Comparison of ENCODE assay signal across 8 cellular contexts in the genomic region with DNA sequence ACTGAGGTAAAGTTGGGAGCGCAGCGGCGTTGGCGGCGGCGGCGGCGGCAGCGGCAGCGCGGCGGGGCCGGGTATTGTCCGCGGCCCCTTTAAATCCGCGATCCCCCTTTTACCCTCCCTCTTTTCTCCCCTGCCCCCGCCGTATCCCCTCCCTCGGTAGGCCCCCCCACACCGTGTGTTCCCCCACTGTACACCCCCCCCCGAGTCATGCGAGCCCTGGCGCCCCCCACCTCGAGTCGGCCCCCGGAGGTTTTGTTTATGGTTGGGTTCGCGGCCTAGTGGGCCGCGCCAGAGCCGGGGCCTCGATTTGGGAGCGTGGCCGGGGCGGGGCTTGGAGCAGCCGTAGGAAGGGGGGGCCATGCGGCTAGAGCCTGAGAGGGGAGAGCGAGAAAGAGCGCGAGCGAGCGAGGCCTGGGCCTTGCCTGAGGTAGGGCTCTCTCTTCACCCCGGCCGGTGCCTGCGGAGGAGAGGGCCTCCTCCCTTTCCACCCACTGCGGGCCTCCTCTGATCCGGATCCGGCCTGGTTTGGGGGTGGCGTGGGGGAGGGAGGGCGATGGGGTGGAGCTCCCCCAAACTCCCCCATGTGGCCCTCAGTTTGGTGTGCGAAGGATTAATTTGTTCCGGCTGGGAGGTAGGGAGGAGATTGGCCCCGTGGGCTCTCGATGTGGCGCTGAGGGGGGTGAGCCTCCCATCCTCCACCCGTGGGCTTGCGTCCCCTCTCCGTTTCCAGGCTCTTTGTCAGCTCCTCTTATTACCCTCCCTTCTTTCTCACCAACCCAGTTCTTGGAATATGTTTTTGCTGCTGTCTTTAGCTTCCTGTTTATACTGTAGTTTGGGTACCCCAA. TPM values are rescaled to one million over a fixed set of nuclear protein-coding genes. Genes with fewer than 3 reads are reported as not detected.
A peak's percentile ranks its signal among the peaks of the same experiment; 100 is the strongest.
DNase-seq lines count a peak whose midpoint lies in the region; ATAC-seq, FAIRE-seq and TF ChIP-seq lines count a peak whose summit lies in the region.

No MANE protein-coding gene starts in this region.

- no peak for FAIRE-seq in K562 (lab: Jason Lieb, UNC)

- H3K9me3 ChIP-seq in BE2C (no peaks in the 10 kb centered on the region), HUES48 (ENCODE audit: control insufficient read depth, insufficient read depth, low read length) (no peaks in the 10 kb centered on the region), K562 (replicated peaks; ENCODE audit: control insufficient read depth, insufficient read depth, low read depth, low read length) (peaks cover 4% of the 10 kb centered on the region), spleen (no peaks in the 10 kb centered on the region)

- H4K20me1 ChIP-seq in K562 (replicated peaks; ENCODE audit: control insufficient read depth, insufficient read depth, low read length) = no peaks in the 10 kb centered on the region

- H3K4me3 ChIP-seq in BE2C (ENCODE audit: low read depth, low read length) (peak overlapping the region; percentile 68), HUES48 (ENCODE audit: low read depth, low read length) (peak overlapping the region; percentile 94), K562 (peak overlapping the region; percentile 76), spleen (peak overlapping the region; percentile 59 to 80 (median 74))

- intact Hi-C loops in K562 (cut with micrococcal nuclease) = loop anchor here (2.0 to 5.0 kb wide), 2 partner anchors 34 to 298 kb away; partner anchors contain the start of gene GATAD2B
- intact Hi-C loops in spleen (cut with DNase I; ENCODE audit: low total_unique reads) = no loop called here

- CTCF ChIA-PET in K562 (lab: Yijun Ruan, JAX; ENCODE audit: low intra/inter-chr PET ratio) = no interaction called here

- TF ChIP-seq RAD21 in K562 (CRISPR knock-in tag; conservative IDR thresholded peaks at IDR 0.05 in 1 of 2, IDR thresholded peaks at IDR 0.05 in 1 of 2) = no peak

- peak overlapping the region; percentile 90 for H3K9ac ChIP-seq in HUES48 (ENCODE audit: low read depth, low read length)
- H3K9ac ChIP-seq in K562 (ENCODE audit: insufficient read depth in 1 of 2, low read depth in 2 of 2, low read length in 2 of 2) = peak overlapping the region; percentile 91 to 97

- H2AFZ ChIP-seq in K562 (ENCODE audit: low read depth, low read length) = peak overlapping the region; percentile 57

- no TSS peak for BruUV-seq in K562 (replicated peaks; lab: Mats Ljungman, UMichigan)

- 1% methylated on average over 16 of the region's 59 CpGs for WGBS in K562 (ENCODE audit: insufficient coverage, low coverage, missing lambda C conversion rate)
- WGBS in spleen, 5 donors = 0 to 1% (median 0%) methylated on average over 26 to 56 of the region's 59 CpGs

- H3K27me3 ChIP-seq in BE2C (no peaks in the 10 kb centered on the region), HUES48 (ENCODE audit: control insufficient read depth, insufficient read depth, low read length) (no peaks in the 10 kb centered on the region), K562 (ENCODE audit: control insufficient read depth in 2 of 2, insufficient read depth in 2 of 2, low read length in 2 of 2) (no peaks in the 10 kb centered on the region), spleen (replicated peaks in 1 of 7) (no peaks in the 10 kb centered on the region)

- no peak for TF ChIP-seq EP300 in K562 (IDR thresholded peaks at IDR 0.05; ENCODE audit: low read length)

- in situ Hi-C loops in K562 (cut with MboI) = no loop called here

- DNase-seq in BE2C (peak; percentile 51), UCSD-AML1 (lab: John Stamatoyannopoulos, UW; ENCODE audit: unreplicated experiment) (peak; percentile 55), K562 (ENCODE audit: extremely low read depth in 1 of 4, low spot score in 3 of 4) (peak; percentile 66 to 85 (median 79)), iPS-NIHi11 (ENCODE audit: low spot score) (peak; percentile 27), spleen (peak; percentile 93), epidermal melanocyte (ENCODE audit: insufficient read length, low spot score) (no peak)

- H3K4me1 ChIP-seq in BE2C = no peaks in the 10 kb centered on the region
- peaks cover 22% of the 10 kb centered on the region for H3K4me1 ChIP-seq in HUES48 (ENCODE audit: control insufficient read depth, insufficient read depth, low read length)
- H3K4me1 ChIP-seq in K562 (replicated peaks in 1 of 2; ENCODE audit: control insufficient read depth in 2 of 2, insufficient read depth in 2 of 2, low read length in 2 of 2) = peaks cover 3 to 20% of the 10 kb centered on the region in 2 experiments; a peak in 3 of 5 replicates
- peaks cover 43 to 87% (median 75%) of the 10 kb centered on the region in 6 donors for H3K4me1 ChIP-seq in spleen

- peaks cover 64% of the 10 kb centered on the region for H3K36me3 ChIP-seq in BE2C
- peaks cover 54% of the 10 kb centered on the region for H3K36me3 ChIP-seq in HUES48 (ENCODE audit: control insufficient read depth, insufficient read depth, low read length)
- peaks cover 76% of the 10 kb centered on the region for H3K36me3 ChIP-seq in K562 (ENCODE audit: control insufficient read depth, insufficient read depth, low read length)
- peaks cover 3 to 44% (median 33%) of the 10 kb centered on the region in 6 donors for H3K36me3 ChIP-seq in spleen

- ATAC-seq in K562 = peak; percentile 75

- H3K27ac ChIP-seq in HUES48 (ENCODE audit: low read depth, low read length) = peak overlapping the region; percentile 91
- H3K27ac ChIP-seq in K562 (ENCODE audit: extremely low read depth, low read depth, low read length) = peak overlapping the region; percentile 99
- peak overlapping the region; percentile 92 to 99 (median 97) for H3K27ac ChIP-seq in spleen

- TF ChIP-seq CTCF in BE2C (IDR thresholded peaks at IDR 0.05; ENCODE audit: low read depth, low read length) (no peak), K562 (IDR thresholded peaks at IDR 0.05 in 2 of 3, conservative IDR thresholded peaks at IDR 0.05 in 1 of 3; ENCODE audit: insufficient read depth in 2 of 3, low read depth in 1 of 3, low read length in 3 of 3) (no peak), spleen (IDR thresholded peaks at IDR 0.05 in 8 of 11, conservative IDR thresholded peaks at IDR 0.05 in 3 of 11) (no peak)

- peak; percentile 62 for TF ChIP-seq POLR2A in GM19193 (IDR thresholded peaks at IDR 0.05; ENCODE audit: extremely low read depth, insufficient read depth, insufficient read length)
- TF ChIP-seq POLR2A in K562 (conservative IDR thresholded peaks at IDR 0.05) = peak; percentile 31; the same call in 1 of the 2 replicates
- TF ChIP-seq POLR2A in spleen (IDR thresholded peaks at IDR 0.05) = no peak

- peak overlapping the region; percentile 86 for H3K4me2 ChIP-seq in K562 (ENCODE audit: insufficient read depth, low read length)

- H3K79me2 ChIP-seq in K562 (ENCODE audit: control insufficient read depth, insufficient read depth, low read length) = peaks cover 95% of the 10 kb centered on the region

- POLR2A ChIA-PET in K562 (lab: Yijun Ruan, JAX) = interaction anchor here (0.6 to 4.6 kb wide), 19 partner anchors 11 to 1903 kb away, joined by 3 to 32 read pairs (median 4); partner anchors contain the start of gene TPM3

- H3K9me1 ChIP-seq in K562 (ENCODE audit: control insufficient read depth, insufficient read depth, low read length) = no peaks in the 10 kb centered on the region

RNA-seq across cellular contexts. Expression of gene UBAP2L, which starts 0.4 kb away (rescaled TPM):
- 165 TPM for polyA plus RNA-seq in BE2C (2012; ENCODE audit: insufficient read depth, insufficient read length, low read depth)
- total RNA-seq in K562 (2011; cell fraction: chromatin; rRNA removed; ENCODE audit: low replicate concordance) = 517 and 814 TPM in 2 replicates
- total RNA-seq in K562 (2011; cell fraction: nucleolus; rRNA removed) = 239 and 272 TPM in 2 replicates
- total RNA-seq in K562 (2011; cell fraction: nucleoplasm; rRNA removed) = 345 and 418 TPM in 2 replicates
- total RNA-seq in K562 (2014; rRNA removed) (83.6 and 98.6 TPM in 2 replicates), K562 (2014; rRNA removed; fragmentation: Illumina TruSeq; extraction: Trizol) (112 and 113 TPM in 2 replicates), K562 (2015; rRNA removed; fragmentation: Illumina TruSeq; extraction: Trizol) (119 and 121 TPM in 2 replicates), K562 (2021) (175 and 181 TPM in 2 replicates), spleen (100 to 1,000 TPM in 5 of 7 donors, 10 to 100 TPM in 2; 89.5 to 156 (median 134) TPM)
- polyA plus RNA-seq in K562 (2011; rRNA removed) (136 and 245 TPM in 2 replicates), K562 (2014; fragmentation: Illumina TruSeq; extraction: Trizol) (193 and 245 TPM in 2 replicates), K562 (2014; fragmentation: Nextera tagmentation; extraction: Ambion mirVana) (10 to 100 TPM; 75.0 to 92.3 TPM), K562 (2014; rRNA removed) (141 and 180 TPM in 2 replicates), spleen (10 to 100 TPM; 36.8 to 58.0 (median 44.4) TPM)
- polyA plus RNA-seq in K562 (2011; cell fraction: cytosol; rRNA removed) = 207 and 210 TPM in 2 replicates
- 551 and 619 TPM in 2 replicates for polyA plus RNA-seq in K562 (2011; cell fraction: nucleus; rRNA removed)
- 126 and 178 TPM in 2 replicates for polyA plus RNA-seq in K562 (2012)
- polyA minus RNA-seq in K562 (2011; rRNA and poly(A)+ RNA removed) = 274 and 299 TPM in 2 replicates
- 75.8 and 76.5 TPM in 2 replicates for polyA minus RNA-seq in K562 (2011; cell fraction: cytosol; rRNA and poly(A)+ RNA removed)
- polyA minus RNA-seq in K562 (2011; cell fraction: nucleus; rRNA and poly(A)+ RNA removed) = 217 and 391 TPM in 2 replicates

RNA-seq across cellular contexts. Expression of gene CFAP141, which starts 15.1 kb away (rescaled TPM):
- polyA plus RNA-seq in BE2C (2012; ENCODE audit: insufficient read depth, insufficient read length, low read depth) = not detected
- not detected in 2 replicates for total RNA-seq in K562 (2011; cell fraction: chromatin; rRNA removed; ENCODE audit: low replicate concordance)
- not detected in 2 replicates for total RNA-seq in K562 (2011; cell fraction: nucleolus; rRNA removed)
- total RNA-seq in K562 (2011; cell fraction: nucleoplasm; rRNA removed) = not detected in 2 replicates
- total RNA-seq in K562 (2014; rRNA removed) (not detected in 2 replicates), K562 (2014; rRNA removed; fragmentation: Illumina TruSeq; extraction: Trizol) (not detected in 2 replicates), K562 (2015; rRNA removed; fragmentation: Illumina TruSeq; extraction: Trizol) (not detected in 2 replicates), K562 (2021) (not detected in 2 replicates), spleen (not detected)
- polyA plus RNA-seq in K562 (2011; rRNA removed) (not detected in 2 replicates), K562 (2014; fragmentation: Illumina TruSeq; extraction: Trizol) (not detected in 2 replicates), K562 (2014; fragmentation: Nextera tagmentation; extraction: Ambion mirVana) (not detected), K562 (2014; rRNA removed) (not detected in 2 replicates), spleen (not detected)
- not detected in 2 replicates for polyA plus RNA-seq in K562 (2011; cell fraction: cytosol; rRNA removed)
- polyA plus RNA-seq in K562 (2011; cell fraction: nucleus; rRNA removed) = not detected in 2 replicates
- not detected in 2 replicates for polyA plus RNA-seq in K562 (2012)
- not detected in 2 replicates for polyA minus RNA-seq in K562 (2011; rRNA and poly(A)+ RNA removed)
- not detected in 2 replicates for polyA minus RNA-seq in K562 (2011; cell fraction: cytosol; rRNA and poly(A)+ RNA removed)
- not detected in 2 replicates for polyA minus RNA-seq in K562 (2011; cell fraction: nucleus; rRNA and poly(A)+ RNA removed)

RNA-seq across cellular contexts. Expression of gene TPM3, which starts 29.3 kb away (rescaled TPM):
- 577 TPM for polyA plus RNA-seq in BE2C (2012; ENCODE audit: insufficient read depth, insufficient read length, low read depth)
- total RNA-seq in K562 (2011; cell fraction: chromatin; rRNA removed; ENCODE audit: low replicate concordance) = 94.6 and 152 TPM in 2 replicates
- total RNA-seq in K562 (2011; cell fraction: nucleolus; rRNA removed) = 60.4 and 81.0 TPM in 2 replicates
- total RNA-seq in K562 (2011; cell fraction: nucleoplasm; rRNA removed) = 113 and 173 TPM in 2 replicates
- total RNA-seq in K562 (2014; rRNA removed) = 344 and 399 TPM in 2 replicates
- 350 and 402 TPM in 2 replicates for total RNA-seq in K562 (2014; rRNA removed; fragmentation: Illumina TruSeq; extraction: Trizol)
- 400 and 421 TPM in 2 replicates for total RNA-seq in K562 (2015; rRNA removed; fragmentation: Illumina TruSeq; extraction: Trizol)
- total RNA-seq in K562 (2021) = 500 and 507 TPM in 2 replicates
- polyA plus RNA-seq in K562 (2011; rRNA removed) = 423 and 536 TPM in 2 replicates
- 181 and 303 TPM in 2 replicates for polyA plus RNA-seq in K562 (2011; cell fraction: cytosol; rRNA removed)
- 147 and 198 TPM in 2 replicates for polyA plus RNA-seq in K562 (2011; cell fraction: nucleus; rRNA removed)
- 390 and 526 TPM in 2 replicates for polyA plus RNA-seq in K562 (2012)
- polyA plus RNA-seq in K562 (2014; fragmentation: Illumina TruSeq; extraction: Trizol) = 488 and 545 TPM in 2 replicates
- 100 to 1,000 TPM; 202 to 241 TPM for polyA plus RNA-seq in K562 (2014; fragmentation: Nextera tagmentation; extraction: Ambion mirVana)
- polyA plus RNA-seq in K562 (2014; rRNA removed) = 496 and 604 TPM in 2 replicates
- 256 and 293 TPM in 2 replicates for polyA minus RNA-seq in K562 (2011; rRNA and poly(A)+ RNA removed)
- polyA minus RNA-seq in K562 (2011; cell fraction: cytosol; rRNA and poly(A)+ RNA removed) = 99.9 and 136 TPM in 2 replicates
- 42.7 and 79.9 TPM in 2 replicates for polyA minus RNA-seq in K562 (2011; cell fraction: nucleus; rRNA and poly(A)+ RNA removed)
- total RNA-seq in spleen = 100 to 1,000 TPM; 383 to 596 (median 456) TPM
- 100 to 1,000 TPM; 221 to 315 (median 240) TPM for polyA plus RNA-seq in spleen

RNA-seq across cellular contexts. Expression of gene HAX1, which starts 51.2 kb away (rescaled TPM):
- 187 TPM for polyA plus RNA-seq in BE2C (2012; ENCODE audit: insufficient read depth, insufficient read length, low read depth)
- total RNA-seq in K562 (2011; cell fraction: chromatin; rRNA removed; ENCODE audit: low replicate concordance) = 73.9 and 115 TPM in 2 replicates
- 87.5 and 93.4 TPM in 2 replicates for total RNA-seq in K562 (2011; cell fraction: nucleolus; rRNA removed)
- 74.8 and 85.6 TPM in 2 replicates for total RNA-seq in K562 (2011; cell fraction: nucleoplasm; rRNA removed)
- total RNA-seq in K562 (2014; rRNA removed) (182 and 218 TPM in 2 replicates), K562 (2014; rRNA removed; fragmentation: Illumina TruSeq; extraction: Trizol) (194 and 200 TPM in 2 replicates), K562 (2015; rRNA removed; fragmentation: Illumina TruSeq; extraction: Trizol) (167 and 172 TPM in 2 replicates), K562 (2021) (140 and 143 TPM in 2 replicates), spleen (10 to 100 TPM; 59.5 to 81.3 (median 64.6) TPM)
- polyA plus RNA-seq in K562 (2011; rRNA removed) (239 and 276 TPM in 2 replicates), K562 (2014; fragmentation: Illumina TruSeq; extraction: Trizol) (200 and 240 TPM in 2 replicates), K562 (2014; fragmentation: Nextera tagmentation; extraction: Ambion mirVana) (100 to 1,000 TPM; 447 to 492 TPM), K562 (2014; rRNA removed) (234 and 245 TPM in 2 replicates), spleen (100 to 1,000 TPM in 1 of 3 donors, 10 to 100 TPM in 2; 87.1 to 109 (median 99.6) TPM)
- polyA plus RNA-seq in K562 (2011; cell fraction: cytosol; rRNA removed) = 257 and 270 TPM in 2 replicates
- polyA plus RNA-seq in K562 (2011; cell fraction: nucleus; rRNA removed) = 237 and 330 TPM in 2 replicates
- polyA plus RNA-seq in K562 (2012) = 159 and 456 TPM in 2 replicates
- polyA minus RNA-seq in K562 (2011; rRNA and poly(A)+ RNA removed) = 100 and 110 TPM in 2 replicates
- polyA minus RNA-seq in K562 (2011; cell fraction: cytosol; rRNA and poly(A)+ RNA removed) = 55.1 and 55.3 TPM in 2 replicates
- 26.4 and 58.1 TPM in 2 replicates for polyA minus RNA-seq in K562 (2011; cell fraction: nucleus; rRNA and poly(A)+ RNA removed)

Comparison
In these comparisons a context has a peak if more than half of its experiments do, and no peak if none do; other contexts are left out.
1. POLR2A ChIP-seq: peak in GM19193 (single experiment) and K562 (single experiment); none in spleen (0 of 3).
2. Peak in every context shown above with its lines, with median percentiles within 50 percentile points of each other: H3K4me3 ChIP-seq and H3K27ac ChIP-seq.